15 cellular contexts compared by ENCODE assay signal in genomic region chr3:141405025-141405424, GRCh38. TPM values are rescaled to one million over a fixed set of nuclear protein-coding genes. Genes with fewer than 3 reads are reported as not detected.
DNase-seq lines count a peak whose midpoint lies in the region; ATAC-seq and TF ChIP-seq lines count a peak whose summit lies in the region.
"Had no signal": no experiment of that assay in that cellular context is flagged by ENCODE, and none has a peak within 500 bp of the region (broad histone marks: within the 10 kb centered on the region; RNA-seq: fewer than 3 reads in every experiment).

No MANE protein-coding gene starts in this region.

- peak overlapping the region; percentile 81 for H3K4me3 ChIP-seq in MM.1S (ENCODE audit: low read length)
- no peak overlapping the region for H3K4me3 ChIP-seq in esophagus muscularis mucosa
- H3K4me3 ChIP-seq in rectal smooth muscle tissue (ENCODE audit: low read length), result no peak overlapping the region
- H3K4me3 ChIP-seq in ovary, result no peak overlapping the region
- H3K4me3 ChIP-seq: lung, skin epidermis had no signal

- H3K9me3 ChIP-seq in CD4-positive, alpha-beta T cell (ENCODE audit: control insufficient read depth, low read length), result no peaks in the 10 kb centered on the region
- H3K9me3 ChIP-seq in MM.1S (replicated peaks; ENCODE audit: insufficient read depth, low read length) (no peaks in the 10 kb centered on the region), esophagus muscularis mucosa (no peaks in the 10 kb centered on the region), ovary (no peaks in the 10 kb centered on the region)

- POLR2A ChIA-PET in CD4-positive, alpha-beta T cell (lab: Charles Lee), result interaction anchor here (1.9 to 5.3 kb wide), 2 partner anchors 8 to 17 kb away, joined by 4 to 114 read pairs; no protein-coding TSS in a partner anchor

- no peak for DNase-seq in CD4-positive, alpha-beta T cell
- DNase-seq in MM.1S (peak; percentile 10), esophagus muscularis mucosa (ENCODE audit: extremely low spot score) (no peak), ovary (no peak), putamen (ENCODE audit: low spot score) (no peak), SW480 (ENCODE audit: low spot score) (no peak)
- DNase-seq: activated CD4-positive, alpha-beta T cell treated with anti-CD3 and anti-CD28 coated beads, Interleukin-2, amount 10 ng/mL, durations not matched to agents 24 days and 14 days; COR-L47; erythroblast; MV-4-11; NCI-H526 had no signal

- H3K27me3 ChIP-seq in CD4-positive, alpha-beta T cell (ENCODE audit: control insufficient read depth, insufficient read depth, low read length), result no peaks in the 10 kb centered on the region
- H3K27me3 ChIP-seq in MM.1S (replicated peaks; ENCODE audit: insufficient read depth, low read length) (no peaks in the 10 kb centered on the region), esophagus muscularis mucosa (no peaks in the 10 kb centered on the region), rectal smooth muscle tissue (ENCODE audit: control insufficient read depth, insufficient read depth, low read length) (no peaks in the 10 kb centered on the region), ovary (no peaks in the 10 kb centered on the region)

- peak overlapping the region; percentile 94 for H3K4me2 ChIP-seq in MM.1S (ENCODE audit: low read depth, low read length)

- TF ChIP-seq POLR2A in esophagus muscularis mucosa (IDR thresholded peaks at IDR 0.05; ENCODE audit: low read depth), result no peak
- TF ChIP-seq POLR2A in ovary (IDR thresholded peaks at IDR 0.05), result no peak

- no peak overlapping the region for H3K27ac ChIP-seq in CD4-positive, alpha-beta T cell (ENCODE audit: low read depth, low read length)
- H3K27ac ChIP-seq in MM.1S (ENCODE audit: low read length), result peak overlapping the region; percentile 98
- H3K27ac ChIP-seq in esophagus muscularis mucosa (replicated peaks in 1 of 4), result peak overlapping the region; percentile 98 to 100 (median 99)
- H3K27ac ChIP-seq in rectal smooth muscle tissue (ENCODE audit: low read depth, low read length), result peak overlapping the region; percentile 80
- H3K27ac ChIP-seq in ovary, result no peak overlapping the region

- H3F3A ChIP-seq in MM.1S (ENCODE audit: insufficient read depth, low read length), result peaks cover 92% of the 10 kb centered on the region

- CTCF ChIA-PET in CD4-positive, alpha-beta T cell (lab: Charles Lee), result interaction anchor here (1.1 kb wide), 1 partner anchor 20 kb away, joined by 3 read pairs; no protein-coding TSS in a partner anchor

- peaks cover 58% of the 10 kb centered on the region for H3K4me1 Mint-ChIP-seq in CD4-positive, alpha-beta T cell (ENCODE audit: low read depth)

- no peak for ATAC-seq in CD4-positive, alpha-beta T cell (ENCODE audit: poor library complexity)
- no peak for ATAC-seq in GM18511 (IDR thresholded peaks at IDR 0.05; ENCODE audit: unreplicated experiment)

- H3K9me3 Mint-ChIP-seq in CD4-positive, alpha-beta T cell, result no peaks in the 10 kb centered on the region
- H3K9me3 Mint-ChIP-seq: activated CD4-positive, alpha-beta T cell treated with anti-CD3 and anti-CD28 coated beads, Interleukin-2, amount 10 ng/mL, durations not matched to agents 24 days and 14 days had no signal

- H3K27ac Mint-ChIP-seq in CD4-positive, alpha-beta T cell, result peak overlapping the region; percentile 98
- H3K27ac Mint-ChIP-seq: activated CD4-positive, alpha-beta T cell treated with anti-CD3 and anti-CD28 coated beads, Interleukin-2, amount 10 ng/mL, durations not matched to agents 24 days and 14 days had no signal

- H3K4me1 ChIP-seq in MM.1S (ENCODE audit: low read length) (peaks cover 67% of the 10 kb centered on the region), esophagus muscularis mucosa (peaks cover 75 to 92% (median 88%) of the 10 kb centered on the region in 4 donors), rectal smooth muscle tissue (ENCODE audit: control insufficient read depth, insufficient read depth, low read length) (peaks cover 53% of the 10 kb centered on the region), ovary (ENCODE audit: insufficient read depth) (peaks cover 23% of the 10 kb centered on the region)

- H3K36me3 ChIP-seq in MM.1S (replicated peaks; ENCODE audit: insufficient read depth, low read length) (peaks cover 18% of the 10 kb centered on the region; the same call in 1 of the 2 replicates), esophagus muscularis mucosa (peaks cover 10 to 49% (median 24%) of the 10 kb centered on the region in 4 donors), rectal smooth muscle tissue (ENCODE audit: control insufficient read depth, insufficient read depth, low read length) (peaks cover 11% of the 10 kb centered on the region), ovary (no peaks in the 10 kb centered on the region)

- TF ChIP-seq EP300 in esophagus muscularis mucosa (IDR thresholded peaks at IDR 0.05) (no peak), ovary (IDR thresholded peaks at IDR 0.05) (no peak)

- no peaks in the 10 kb centered on the region for H3K9me2 ChIP-seq in MM.1S (replicated peaks; ENCODE audit: insufficient read depth, low read length)

- H3K27me3 Mint-ChIP-seq in CD4-positive, alpha-beta T cell, result no peaks in the 10 kb centered on the region
- H3K27me3 Mint-ChIP-seq: activated CD4-positive, alpha-beta T cell treated with anti-CD3 and anti-CD28 coated beads, Interleukin-2, amount 10 ng/mL, durations not matched to agents 24 days and 14 days had no signal

- H3K79me2 ChIP-seq in MM.1S (ENCODE audit: low read length), result peaks cover 97% of the 10 kb centered on the region

- peaks cover 65% of the 10 kb centered on the region for H3K36me3 Mint-ChIP-seq in CD4-positive, alpha-beta T cell (ENCODE audit: low read depth)

- WGBS in esophagus muscularis mucosa, result 77% methylated on average over 3 of the region's 3 CpGs
- WGBS in ovary, 3 donors, result 94 to 97% (median 96%) methylated on average over 3 of the region's 3 CpGs

- TF ChIP-seq CTCF in CD4-positive, alpha-beta T cell (IDR thresholded peaks at IDR 0.05), result no peak
- no peak for TF ChIP-seq CTCF in MM.1S (IDR thresholded peaks at IDR 0.05; ENCODE audit: low read length)
- TF ChIP-seq CTCF in esophagus muscularis mucosa (IDR thresholded peaks at IDR 0.05), result no peak
- TF ChIP-seq CTCF in ovary (IDR thresholded peaks at IDR 0.05), result no peak

- peak overlapping the region; percentile 35 for H3K4me3 Mint-ChIP-seq in CD4-positive, alpha-beta T cell
- H3K4me3 Mint-ChIP-seq: activated CD4-positive, alpha-beta T cell treated with anti-CD3 and anti-CD28 coated beads, Interleukin-2, amount 10 ng/mL, durations not matched to agents 24 days and 14 days had no signal

- H3K9ac ChIP-seq in MM.1S (ENCODE audit: low read length) (peak overlapping the region; percentile 100), rectal smooth muscle tissue (ENCODE audit: low read length) (no peak overlapping the region)

- no peaks in the 10 kb centered on the region for H4K20me1 ChIP-seq in MM.1S (ENCODE audit: insufficient read depth, low read length)

- H2AFZ ChIP-seq in MM.1S (ENCODE audit: low read length), result no peak overlapping the region

- intact Hi-C loops in CD4-positive, alpha-beta T cell (cut with DNase I, micrococcal nuclease), result loop anchor here in 1 of 2 experiments (5.0 kb wide), 1 partner anchor 33 kb away; no protein-coding TSS in a partner anchor
- intact Hi-C loops in esophagus muscularis mucosa (cut with DNase I), result loop anchor here (5.0 kb wide), 1 partner anchor 38 kb away; the partner anchor contains the start of gene ZBTB38
- intact Hi-C loops in ovary (cut with DNase I), result no loop called here

RNA-seq across cellular contexts. Expression of gene ZBTB38, which starts 36.7 kb away (rescaled TPM):
- 10 to 100 TPM; 21.8 to 22.0 TPM for total RNA-seq in CD4-positive, alpha-beta T cell
- total RNA-seq in esophagus muscularis mucosa (100 to 1,000 TPM; 163 to 250 (median 203) TPM), ovary (100 to 1,000 TPM in 2 of 7 donors, 10 to 100 TPM in 5; 77.5 to 125 (median 84.4) TPM)
- 10 to 100 TPM; 23.2 to 43.0 TPM for polyA plus RNA-seq in ovary

Comparison
In these comparisons a context has a peak if more than half of its experiments do, and no peak if none do; other contexts are left out.
1. H3K27ac ChIP-seq: peak in MM.1S (single experiment), esophagus muscularis mucosa (4 of 4) and rectal smooth muscle tissue (single experiment); none in CD4-positive, alpha-beta T cell (single experiment) and ovary (0 of 2).